30 cellular contexts compared by ENCODE assay signal in the genomic region with DNA sequence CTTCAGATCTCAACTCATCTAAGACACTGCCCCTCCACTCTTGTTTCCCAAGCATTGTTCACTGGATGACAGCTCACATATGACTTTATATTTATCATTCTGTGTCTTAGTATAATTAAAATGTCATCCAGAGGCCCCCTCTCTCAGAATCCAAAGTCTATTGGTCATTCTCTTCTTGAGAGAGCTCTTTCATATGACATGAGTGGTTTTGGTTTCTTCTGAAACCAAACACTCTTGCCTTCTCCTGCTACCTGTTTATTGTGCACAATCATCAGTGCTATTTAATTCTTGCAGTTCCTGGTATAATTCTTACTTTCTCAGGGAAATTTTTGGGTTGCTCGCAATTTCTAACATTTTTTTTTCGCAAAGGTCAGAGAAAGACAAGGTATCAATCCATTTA.
"Had no signal": no experiment of that assay in that cellular context is flagged by ENCODE, and none has a peak within 500 bp of the region (broad histone marks: within the 10 kb centered on the region; RNA-seq: fewer than 3 reads in every experiment).

No MANE protein-coding gene starts in this region.

- H3K27me3 ChIP-seq: brain microvascular endothelial cell, dorsolateral prefrontal cortex, esophagus muscularis mucosa, foreskin keratinocyte, gastrocnemius medialis, heart left ventricle had no signal

- H3K4me3 ChIP-seq: coronary artery, dorsolateral prefrontal cortex, esophagus muscularis mucosa, gastrocnemius medialis, heart left ventricle had no signal

- H3K36me3 ChIP-seq: brain microvascular endothelial cell, esophagus muscularis mucosa, gastrocnemius medialis, heart left ventricle had no signal

- DNase-seq: activated CD4-positive, alpha-beta T cell treated with anti-CD3 and anti-CD28 coated beads for 1 hour; activated CD4-positive, alpha-beta T cell treated with anti-CD3 and anti-CD28 coated beads for 4 hours; activated CD4-positive, alpha-beta T cell treated with anti-CD3 and anti-CD28 coated beads, Interleukin-2, amount 10 ng/mL, durations not matched to agents 7 days and 5 days; activated CD4-positive, alpha-beta T cell treated with anti-CD3 and anti-CD28 coated beads, Interleukin-2, amount 50 U/mL, for 4 hours; activated CD8-positive, alpha-beta memory T cell treated with anti-CD3 and anti-CD28 coated beads for 24 hours; activated CD8-positive, alpha-beta T cell treated with anti-CD3 and anti-CD28 coated beads for 36 hours; activated effector memory CD4-positive, alpha-beta T cell treated with Interleukin-2 at 50 U/mL for 16 hours; activated gamma-delta T cell treated with Interleukin-2 at 50 U/mL for 16 hours; activated naive CD4-positive, alpha-beta T cell treated with anti-CD3 and anti-CD28 coated beads, Interleukin-2, amount 50 U/mL, for 16 hours; activated naive CD4-positive, alpha-beta T cell treated with Interleukin-2 at 50 U/mL for 16 hours; activated T-cell treated with anti-CD3 and anti-CD28 coated beads, Interleukin-2, amount 50 U/mL, for 4 hours; amniotic stem cell; anterior cingulate cortex; brain microvascular endothelial cell; dorsolateral prefrontal cortex; effector memory CD4-positive, alpha-beta T cell; erythroblast; foreskin keratinocyte; gastrocnemius medialis; glutamatergic neuron; heart left ventricle; T-helper 2 cell had no signal

- FAIRE-seq: astrocyte, bronchial epithelial cell, TTC549 had no signal

- H3K4me1 ChIP-seq: esophagus muscularis mucosa, foreskin keratinocyte, gastrocnemius medialis had no signal

- ATAC-seq: activated CD8-positive, alpha-beta T cell treated with anti-CD3 and anti-CD28 coated beads for 36 hours; activated T-cell treated with anti-CD3 and anti-CD28 coated beads, Interleukin-2, amount 50 U/mL, for 4 hours; activated T-helper 17 cell treated with anti-CD3 and anti-CD28 coated beads, Interleukin-2, amount 50 U/mL, for 72 hours; foreskin keratinocyte; gastrocnemius medialis; heart left ventricle; WTC11 had no signal

- H3K27ac ChIP-seq: brain microvascular endothelial cell, coronary artery, dorsolateral prefrontal cortex, esophagus muscularis mucosa, foreskin keratinocyte, gastrocnemius medialis, heart left ventricle, VCaP had no signal

- H3K9me3 ChIP-seq: esophagus muscularis mucosa, gastrocnemius medialis, heart left ventricle had no signal
